In the genomic region with DNA sequence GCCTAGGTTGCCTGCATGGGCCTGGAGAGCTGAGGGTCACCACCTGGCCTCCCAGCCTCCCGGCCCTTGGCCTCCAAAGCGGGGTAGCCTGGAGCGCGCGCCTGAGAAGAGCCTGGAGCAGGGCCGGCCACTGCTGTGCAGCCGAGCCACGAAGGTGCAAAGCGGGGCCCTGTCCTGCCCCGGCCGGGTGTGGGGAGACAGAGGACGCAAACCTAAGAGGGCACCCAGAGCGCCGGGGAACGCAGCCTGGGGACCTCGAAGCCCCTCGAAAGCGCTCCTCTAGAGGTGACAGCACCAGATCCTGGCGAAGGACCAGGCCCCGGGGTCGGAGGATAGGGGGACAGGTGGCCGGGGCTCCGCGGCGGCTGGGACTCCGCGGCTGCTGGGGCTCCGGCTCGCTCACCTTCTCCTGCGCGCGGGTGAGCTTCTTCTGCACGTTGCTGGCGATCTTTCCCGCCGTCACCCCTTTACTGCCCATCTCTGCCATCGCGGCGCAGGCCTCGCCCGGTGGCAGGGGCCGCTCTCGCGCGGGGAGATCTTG, we compare ENCODE assay signal across 8 cellular contexts. TPM values are rescaled to one million over a fixed set of nuclear protein-coding genes. Genes with fewer than 3 reads are reported as not detected.
DNase-seq lines count a peak whose midpoint lies in the region; ATAC-seq and TF ChIP-seq lines count a peak whose summit lies in the region.

No MANE protein-coding gene starts in this region.

- H3K27ac Mint-ChIP-seq in CD4-positive, alpha-beta T cell = no peak overlapping the region
- no peak overlapping the region for H3K27ac Mint-ChIP-seq in activated naive CD4-positive, alpha-beta T cell treated with anti-CD3 and anti-CD28 coated beads, Interleukin-2, amount 50 U/mL, for 72 hours

- H3K27me3 Mint-ChIP-seq in CD4-positive, alpha-beta T cell = peaks cover 21% of the 10 kb centered on the region

- POLR2A ChIA-PET in CD4-positive, alpha-beta T cell (lab: Charles Lee) = interaction anchor here (1.6 to 2.4 kb wide), 2 partner anchors 21 to 25 kb away, joined by 7 to 20 read pairs; no protein-coding TSS in a partner anchor

- no peaks in the 10 kb centered on the region for H3K9me3 Mint-ChIP-seq in CD4-positive, alpha-beta T cell
- no peaks in the 10 kb centered on the region for H3K9me3 Mint-ChIP-seq in activated naive CD4-positive, alpha-beta T cell treated with anti-CD3 and anti-CD28 coated beads, Interleukin-2, amount 50 U/mL, for 72 hours

- peaks cover 23% of the 10 kb centered on the region for H3K27me3 ChIP-seq in CD4-positive, alpha-beta T cell (ENCODE audit: control insufficient read depth, insufficient read depth, low read length)
- H3K27me3 ChIP-seq in right cardiac atrium (ENCODE audit: control insufficient read depth, insufficient read depth) = no peaks in the 10 kb centered on the region

- no peaks in the 10 kb centered on the region for H3K9me3 ChIP-seq in CD4-positive, alpha-beta T cell (ENCODE audit: control insufficient read depth, low read length)
- no peaks in the 10 kb centered on the region for H3K9me3 ChIP-seq in right cardiac atrium (ENCODE audit: control insufficient read depth, low read length)

- peaks cover 11% of the 10 kb centered on the region for H3K4me1 Mint-ChIP-seq in CD4-positive, alpha-beta T cell (ENCODE audit: low read depth)

- WGBS in right cardiac atrium = under 1% methylated on average over 45 of the region's 45 CpGs

- CTCF ChIA-PET in CD4-positive, alpha-beta T cell (lab: Charles Lee) = no interaction called here

- peak; percentile 12 for ATAC-seq in CD4-positive, alpha-beta T cell (ENCODE audit: poor library complexity)
- ATAC-seq in GM19467 (IDR thresholded peaks at IDR 0.05; ENCODE audit: unreplicated experiment) = peak; percentile 14
- ATAC-seq in HG03521 (IDR thresholded peaks at IDR 0.05; ENCODE audit: unreplicated experiment) = peak; percentile 17
- ATAC-seq in activated naive CD4-positive, alpha-beta T cell treated with anti-CD3 and anti-CD28 coated beads, Interleukin-2, amount 50 U/mL, for 72 hours = peak; percentile 10 to 27
- ATAC-seq in right cardiac atrium = peak; percentile 10 to 35
- peak; percentile 13 for ATAC-seq in sciatic nerve

- H3K4me3 Mint-ChIP-seq in CD4-positive, alpha-beta T cell = peak overlapping the region; percentile 81

- no peak for DNase-seq in CD4-positive, alpha-beta T cell
- DNase-seq in activated naive CD4-positive, alpha-beta T cell treated with anti-CD3 and anti-CD28 coated beads, Interleukin-2, amount 50 U/mL, for 72 hours (ENCODE audit: low spot score in 2 of 2) = peak in 1 of 2 donors; percentile 54
- DNase-seq in right cardiac atrium = peak in 1 of 3 donors; percentile 67
- DNase-seq in sciatic nerve (ENCODE audit: low spot score) = peak; percentile 70
- DNase-seq in NCI-H69 (lab: John Stamatoyannopoulos, UW) = no peak
- no peak for DNase-seq in NCI-H1092 (lab: John Stamatoyannopoulos, UW)

- intact Hi-C loops in CD4-positive, alpha-beta T cell (cut with DNase I, micrococcal nuclease) = loop anchor here in 1 of 2 experiments (2.0 kb wide), 2 partner anchors 24 to 38 kb away; no protein-coding TSS in a partner anchor
- intact Hi-C loops in right cardiac atrium (cut with DNase I) = no loop called here
- intact Hi-C loops in sciatic nerve (cut with DNase I) = loop anchor here (5.0 kb wide), 1 partner anchor 39 kb away; no protein-coding TSS in a partner anchor

- H3K27ac ChIP-seq in CD4-positive, alpha-beta T cell (ENCODE audit: low read depth, low read length) = no peak overlapping the region
- H3K27ac ChIP-seq in right cardiac atrium (ENCODE audit: low read length) = peak overlapping the region; percentile 7

- no peaks in the 10 kb centered on the region for H3K36me3 Mint-ChIP-seq in CD4-positive, alpha-beta T cell (ENCODE audit: low read depth)
- no peaks in the 10 kb centered on the region for H3K36me3 Mint-ChIP-seq in activated naive CD4-positive, alpha-beta T cell treated with anti-CD3 and anti-CD28 coated beads, Interleukin-2, amount 50 U/mL, for 72 hours

- H3K4me1 ChIP-seq in right cardiac atrium (ENCODE audit: control insufficient read depth, insufficient read depth, low read length) = peaks cover 6% of the 10 kb centered on the region

- no peak for TF ChIP-seq CTCF in CD4-positive, alpha-beta T cell (IDR thresholded peaks at IDR 0.05)

- peak overlapping the region; percentile 65 for H3K4me3 ChIP-seq in right cardiac atrium (ENCODE audit: low read length)

RNA-seq across cellular contexts. Expression of gene BIN1, which starts 0.4 kb away (rescaled TPM):
- total RNA-seq in CD4-positive, alpha-beta T cell = 100 to 1,000 TPM in 1 of 2 experiments, 10 to 100 TPM in 1; 98.8 to 104 TPM
- 10 to 100 TPM; 43.0 to 98.3 TPM for total RNA-seq in activated naive CD4-positive, alpha-beta T cell treated with anti-CD3 and anti-CD28 coated beads, Interleukin-2, amount 50 U/mL, for 72 hours
- total RNA-seq in right cardiac atrium (10 to 100 TPM in 3 of 4 donors, 1 to 10 TPM in 1; 6.6 to 12.0 (median 10.4) TPM), sciatic nerve (62.8 TPM)
- 5.9 TPM for polyA plus RNA-seq in right cardiac atrium
